In the genomic region with DNA sequence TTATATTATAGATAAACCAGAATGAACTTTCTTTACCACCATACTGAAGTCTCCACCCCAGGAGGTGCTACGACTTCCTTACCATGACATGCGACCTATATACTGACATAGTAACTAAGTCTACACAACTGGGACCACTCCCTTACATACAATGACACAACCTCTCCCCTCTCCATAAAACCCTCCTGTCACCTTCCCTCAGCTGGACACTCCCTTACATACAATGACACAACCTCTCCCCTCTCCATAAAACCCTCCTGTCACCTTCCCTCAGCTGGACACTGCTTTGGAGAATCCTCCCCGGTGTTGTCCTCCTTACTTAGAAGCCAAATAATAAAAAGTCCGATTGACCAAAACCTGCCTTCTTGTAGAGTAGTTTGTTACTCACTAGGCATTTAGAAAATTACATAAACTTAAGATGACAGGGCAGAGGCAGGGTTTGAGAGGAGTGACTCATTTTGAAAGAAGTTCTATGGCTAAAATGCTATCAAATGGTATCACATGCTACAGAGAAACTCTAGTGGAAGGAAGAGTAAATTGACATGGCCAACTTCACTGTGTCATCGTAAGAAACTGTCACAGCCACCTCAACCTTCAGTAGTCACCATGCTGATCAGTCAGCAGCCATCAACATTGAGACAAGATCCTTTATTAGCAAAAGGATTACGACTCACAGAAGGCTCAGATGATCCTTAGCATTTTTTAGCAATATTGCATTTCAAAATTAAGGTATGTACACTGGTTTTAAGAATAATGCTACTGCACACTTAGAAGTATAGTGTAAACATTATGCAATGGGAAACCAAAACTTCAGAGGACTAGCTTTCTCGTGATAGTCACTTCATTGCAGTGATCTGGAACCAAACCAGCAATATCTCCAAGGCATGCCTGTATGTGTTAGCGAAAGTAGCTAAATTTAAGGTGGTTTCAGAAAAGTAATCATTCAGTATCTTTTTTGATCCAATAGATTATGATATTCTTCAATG, we compare ENCODE assay signal across 11 cellular contexts. TPM values are rescaled to one million over a fixed set of nuclear protein-coding genes. Genes with fewer than 3 reads are reported as not detected.
DNase-seq lines count a peak whose midpoint lies in the region; ATAC-seq, FAIRE-seq and TF ChIP-seq lines count a peak whose summit lies in the region.
"Had no signal": no experiment of that assay in that cellular context is flagged by ENCODE, and none has a peak within 500 bp of the region (broad histone marks: within the 10 kb centered on the region; RNA-seq: fewer than 3 reads in every experiment).

No MANE protein-coding gene starts in this region.

- DNase-seq in activated naive CD4-positive, alpha-beta T cell treated with anti-CD3 and anti-CD28 coated beads for 36 hours = peak; percentile 23
- no peak for DNase-seq in activated naive CD4-positive, alpha-beta T cell (lab: John Stamatoyannopoulos, UW)
- DNase-seq in GM12878 (ENCODE audit: low read depth, low spot score) (peak; percentile 23), heart right ventricle (no peak), islet precursor cell (no peak), DMS153 treated with DMSO at 0.1 percent for 48 hours (lab: John Stamatoyannopoulos, UW; ENCODE audit: unreplicated experiment) (no peak)
- no peak for DNase-seq in stimulated activated naive B cell treated with anti-CD40 and anti-IgM and Interleukin-4, amounts not matched to agents 10 μg/mL and 1 μg/mL and 100 μg/mL, for 72 hours
- DNase-seq: activated gamma-delta T cell, NCI-H1694 had no signal

- TF ChIP-seq CTCF in GM12878 (IDR thresholded peaks at IDR 0.05 in 2 of 3, conservative IDR thresholded peaks at IDR 0.05 in 1 of 3; ENCODE audit: control insufficient read depth in 2 of 3, extremely low read depth in 1 of 3, insufficient read depth in 1 of 3, low read depth in 3 of 3, low read length in 3 of 3) = no peak
- TF ChIP-seq CTCF in heart right ventricle (IDR thresholded peaks at IDR 0.05) = no peak

- H3K4me2 ChIP-seq in GM12878 (ENCODE audit: control insufficient read depth, insufficient read depth) = peak overlapping the region; percentile 13; the same call in 1 of the 2 replicates

- POLR2A ChIA-PET in GM12878 (lab: Charles Lee) = interaction anchor here (0.5 kb wide), 1 partner anchor 16 kb away, joined by 4 read pairs; no protein-coding TSS in a partner anchor

- H3K9me3 ChIP-seq in GM12878 (replicated peaks; ENCODE audit: control insufficient read depth, insufficient read depth, low read length) (no peaks in the 10 kb centered on the region), heart right ventricle (no peaks in the 10 kb centered on the region)
- H3K9me3 ChIP-seq: thoracic aorta had no signal

- no TSS peak for BruUV-seq in GM12878 (replicated peaks; lab: Mats Ljungman, UMichigan)

- no peak overlapping the region for H3K4me3 Mint-ChIP-seq in activated naive CD4-positive, alpha-beta T cell treated with anti-CD3 and anti-CD28 coated beads for 36 hours
- H3K4me3 Mint-ChIP-seq in stimulated activated naive B cell treated with anti-CD40 and anti-IgM and Interleukin-4, amounts not matched to agents 10 μg/mL and 1 μg/mL and 100 μg/mL, for 72 hours = no peak overlapping the region

- no peaks in the 10 kb centered on the region for H4K20me1 ChIP-seq in GM12878 (ENCODE audit: control insufficient read depth, insufficient read depth)

- 53% methylated on average over 8 of the region's 8 CpGs for WGBS in GM12878 (ENCODE audit: insufficient coverage, insufficient replicate concordance, low lambda C conversion rate, missing lambda C conversion rate)
- WGBS in heart right ventricle, 2 donors = 96 to 98% methylated on average over 8 of the region's 8 CpGs

- no peak overlapping the region for H2AFZ ChIP-seq in GM12878 (ENCODE audit: control insufficient read depth, low read depth, low read length)

- in situ Hi-C loops in GM12878 (cut with MboI) = no loop called here

- RAD21 ChIA-PET in GM12878 (lab: Charles Lee; ENCODE audit: unreplicated experiment) = no interaction called here

- no peak for TF ChIP-seq RAD21 in GM12878 (IDR thresholded peaks at IDR 0.05; ENCODE audit: insufficient read depth, low read depth, low read length)

- ATAC-seq in HG03354 (IDR thresholded peaks at IDR 0.05; ENCODE audit: poor library complexity, severe bottlenecking, unreplicated experiment) (peak; percentile 66), GM12878 (peak; percentile 87), heart right ventricle (no peak)
- peak; percentile 46 to 49 for ATAC-seq in stimulated activated naive B cell treated with anti-CD40 and anti-IgM and Interleukin-4, amounts not matched to agents 10 μg/mL and 1 μg/mL and 100 μg/mL, for 72 hours (replicated peaks)

- FAIRE-seq in GM12878 (lab: Jason Lieb, UNC) = peak; percentile 66

- H3K4me1 Mint-ChIP-seq in activated naive CD4-positive, alpha-beta T cell treated with anti-CD3 and anti-CD28 coated beads for 36 hours (ENCODE audit: low read depth) = peaks cover 26% of the 10 kb centered on the region
- no peaks in the 10 kb centered on the region for H3K4me1 Mint-ChIP-seq in stimulated activated naive B cell treated with anti-CD40 and anti-IgM and Interleukin-4, amounts not matched to agents 10 μg/mL and 1 μg/mL and 100 μg/mL, for 72 hours

- H3K9me3 Mint-ChIP-seq in activated naive CD4-positive, alpha-beta T cell treated with anti-CD3 and anti-CD28 coated beads for 36 hours = no peaks in the 10 kb centered on the region
- no peaks in the 10 kb centered on the region for H3K9me3 Mint-ChIP-seq in stimulated activated naive B cell treated with anti-CD40 and anti-IgM and Interleukin-4, amounts not matched to agents 10 μg/mL and 1 μg/mL and 100 μg/mL, for 72 hours

- H3K4me1 ChIP-seq in GM12878 (ENCODE audit: control insufficient read depth, insufficient read depth, low read length) (peaks cover 6% of the 10 kb centered on the region), heart right ventricle (peaks cover 0 to 10% (median 0%) of the 10 kb centered on the region in 9 donors)

- peaks cover 38% of the 10 kb centered on the region for H3K36me3 Mint-ChIP-seq in activated naive CD4-positive, alpha-beta T cell treated with anti-CD3 and anti-CD28 coated beads for 36 hours (ENCODE audit: low read depth)
- H3K36me3 Mint-ChIP-seq in stimulated activated naive B cell treated with anti-CD40 and anti-IgM and Interleukin-4, amounts not matched to agents 10 μg/mL and 1 μg/mL and 100 μg/mL, for 72 hours = peaks cover 28 to 50% of the 10 kb centered on the region in 2 donors

- no peaks in the 10 kb centered on the region for H3K27me3 ChIP-seq in GM12878 (replicated peaks in 1 of 2; ENCODE audit: control insufficient read depth in 2 of 2, insufficient read depth in 2 of 2, low read length in 1 of 2)
- no peaks in the 10 kb centered on the region for H3K27me3 ChIP-seq in heart right ventricle

- CTCF ChIA-PET in activated naive CD4-positive, alpha-beta T cell treated with anti-CD3 and anti-CD28 coated beads for 36 hours (lab: Charles Lee) = no interaction called here
- CTCF ChIA-PET in GM12878 (lab: Yijun Ruan, JAX) = no interaction called here

- no peak overlapping the region for H3K9ac ChIP-seq in GM12878 (ENCODE audit: control insufficient read depth, insufficient read depth, low read length)

- intact Hi-C loops in activated naive CD4-positive, alpha-beta T cell treated with anti-CD3 and anti-CD28 coated beads for 36 hours (cut with micrococcal nuclease) = no loop called here
- intact Hi-C loops in GM12878 (cut with micrococcal nuclease; ENCODE audit: unreplicated experiment) (no loop called here), heart right ventricle (cut with DNase I) (no loop called here)

- H3K27ac ChIP-seq in GM12878 (ENCODE audit: control insufficient read depth, insufficient read depth) = no peak overlapping the region
- no peak overlapping the region for H3K27ac ChIP-seq in heart right ventricle
- H3K27ac ChIP-seq: thoracic aorta had no signal

- peaks cover 2 to 25% of the 10 kb centered on the region in 2 experiments; a peak in 3 of 4 replicates for H3K36me3 ChIP-seq in GM12878 (ENCODE audit: control insufficient read depth in 2 of 2, insufficient read depth in 2 of 2, low read length in 1 of 2)
- H3K36me3 ChIP-seq in heart right ventricle = peaks cover 0 to 99% (median 22%) of the 10 kb centered on the region in 9 donors

- H3K27me3 Mint-ChIP-seq in activated naive CD4-positive, alpha-beta T cell treated with anti-CD3 and anti-CD28 coated beads for 36 hours (ENCODE audit: low read depth) = no peaks in the 10 kb centered on the region
- no peaks in the 10 kb centered on the region for H3K27me3 Mint-ChIP-seq in stimulated activated naive B cell treated with anti-CD40 and anti-IgM and Interleukin-4, amounts not matched to agents 10 μg/mL and 1 μg/mL and 100 μg/mL, for 72 hours

- H3K79me2 ChIP-seq in GM12878 (ENCODE audit: control insufficient read depth, insufficient read depth, low read length) = no peaks in the 10 kb centered on the region; the same call in 1 of the 2 replicates

- SMC1A ChIA-PET in GM12878 (lab: Charles Lee; ENCODE audit: uncharacterized antibody, unreplicated experiment) = interaction anchor here (1.1 to 1.5 kb wide), 2 partner anchors 12 to 19 kb away, joined by 3 read pairs; no protein-coding TSS in a partner anchor

- no peak for TF ChIP-seq EP300 in GM12878 (IDR thresholded peaks at IDR 0.05; ENCODE audit: borderline replicate concordance in 1 of 2, control insufficient read depth in 1 of 2, low read depth in 2 of 2, low read length in 2 of 2)

- H3K27ac Mint-ChIP-seq in activated naive CD4-positive, alpha-beta T cell treated with anti-CD3 and anti-CD28 coated beads for 36 hours = peak overlapping the region; percentile 20
- peak overlapping the region; percentile 63 for H3K27ac Mint-ChIP-seq in stimulated activated naive B cell treated with anti-CD40 and anti-IgM and Interleukin-4, amounts not matched to agents 10 μg/mL and 1 μg/mL and 100 μg/mL, for 72 hours

- TF ChIP-seq POLR2A in GM12878 (IDR thresholded peaks at IDR 0.05; ENCODE audit: low read depth, low read length) = no peak

- H3K4me3 ChIP-seq in GM12878 (no peak overlapping the region), heart right ventricle (no peak overlapping the region)
- H3K4me3 ChIP-seq: thoracic aorta had no signal

RNA-seq across cellular contexts. Expression of gene AHCTF1, which starts 56.4 kb away (rescaled TPM):
- 10 to 100 TPM; 32.1 to 38.8 TPM for total RNA-seq in activated naive CD4-positive, alpha-beta T cell treated with anti-CD3 and anti-CD28 coated beads for 36 hours
- total RNA-seq in GM12878 (2013; cell fraction: nucleolus; rRNA removed) = 89.4 and 97.5 TPM in 2 replicates
- total RNA-seq in GM12878 (2014; rRNA removed) (25.5 and 25.6 TPM in 2 replicates), GM12878 (2014; rRNA removed; fragmentation: Illumina TruSeq; extraction: Trizol) (45.5 and 51.1 TPM in 2 replicates), GM12878 (2021) (27.1 and 29.3 TPM in 2 replicates), heart right ventricle (10 to 100 TPM; 16.8 to 29.2 (median 19.2) TPM)
- 8.5 TPM for polyA plus RNA-seq in GM12878 (2011; ENCODE audit: low read depth)
- polyA plus RNA-seq in GM12878 (2011; rRNA removed) (19.4 and 27.7 TPM in 2 replicates), GM12878 (2014; fragmentation: Illumina TruSeq; extraction: Trizol) (44.3 and 56.5 TPM in 2 replicates), GM12878 (2014; fragmentation: Nextera tagmentation; extraction: Ambion mirVana) (1 to 10 TPM; 3.4 to 5.3 TPM), GM12878 (2014; rRNA removed) (15.4 and 17.2 TPM in 2 replicates), GM12878 (2016; fragmentation: Nextera tagmentation; extraction: Ambion mirVana) (10 to 100 TPM; 15.5 to 16.1 TPM), heart right ventricle (1 to 10 TPM; 5.7 to 9.4 TPM)
- polyA plus RNA-seq in GM12878 (2011; cell fraction: cytosol; rRNA removed) = 8.1 and 8.8 TPM in 2 replicates
- polyA plus RNA-seq in GM12878 (2011; cell fraction: nucleus; rRNA removed) = 21.9 and 23.1 TPM in 2 replicates
- polyA plus RNA-seq in GM12878 (2012) = 12.9 and 15.6 TPM in 2 replicates
- 31.7 and 43.8 TPM in 2 replicates for polyA minus RNA-seq in GM12878 (2011; rRNA and poly(A)+ RNA removed)
- 18.3 and 19.2 TPM in 2 replicates for polyA minus RNA-seq in GM12878 (2011; cell fraction: cytosol; rRNA and poly(A)+ RNA removed)
- polyA minus RNA-seq in GM12878 (2011; cell fraction: nucleus; rRNA and poly(A)+ RNA removed) = 30.6 and 47.7 TPM in 2 replicates

Comparison
In these comparisons a context has a peak if more than half of its experiments do, and no peak if none do; other contexts are left out.
1. DNase-seq: peak in activated naive CD4-positive, alpha-beta T cell treated with anti-CD3 and anti-CD28 coated beads for 36 hours (single experiment) and GM12878 (single experiment); none in activated naive CD4-positive, alpha-beta T cell (0 of 4), stimulated activated naive B cell treated with anti-CD40 and anti-IgM and Interleukin-4, amounts not matched to agents 10 μg/mL and 1 μg/mL and 100 μg/mL, for 72 hours (single experiment), heart right ventricle (0 of 2), islet precursor cell (single experiment) and DMS153 treated with DMSO at 0.1 percent for 48 hours (single experiment).
2. ATAC-seq: peak in HG03354 (single experiment), GM12878 (single experiment) and stimulated activated naive B cell treated with anti-CD40 and anti-IgM and Interleukin-4, amounts not matched to agents 10 μg/mL and 1 μg/mL and 100 μg/mL, for 72 hours (2 of 2); none in heart right ventricle (0 of 8).